In the genomic region with DNA sequence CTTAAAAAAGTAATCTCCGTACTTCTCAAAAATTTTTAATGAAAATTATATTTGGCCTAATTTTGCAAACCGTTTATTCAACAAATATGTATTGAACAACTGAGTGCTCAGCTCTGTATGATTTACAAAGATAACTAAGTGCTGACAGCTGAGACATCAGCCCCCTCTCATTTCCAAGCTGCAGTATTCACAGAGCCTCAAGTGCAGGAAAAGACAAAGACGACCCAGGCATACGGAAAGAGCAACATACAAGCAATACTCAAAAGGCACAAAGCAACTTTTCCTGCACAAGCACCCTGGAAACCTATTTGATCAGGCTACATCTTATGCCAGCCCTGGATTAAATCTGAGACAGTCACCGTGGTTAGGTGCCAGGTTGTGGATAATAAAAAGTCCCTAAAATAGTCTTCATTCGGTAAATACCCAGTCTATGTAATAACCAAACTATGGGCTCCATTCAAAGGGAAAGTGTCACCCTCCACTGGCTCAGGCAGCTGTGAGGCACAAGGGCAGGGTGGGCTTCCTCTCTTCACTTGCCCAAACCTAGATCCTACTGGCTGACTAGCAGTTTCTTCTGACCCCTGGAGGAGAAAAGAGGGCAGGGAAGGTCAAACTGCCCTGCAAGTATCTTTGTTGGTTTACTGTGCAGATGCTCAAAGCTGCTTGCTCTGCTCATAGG, we compare ENCODE assay signal across 8 cellular contexts.
DNase-seq lines count a peak whose midpoint lies in the region; ATAC-seq and TF ChIP-seq lines count a peak whose summit lies in the region.

No MANE protein-coding gene starts in this region.

- no peak overlapping the region for H3K9ac ChIP-seq in neural progenitor cell

- H3K4me1 ChIP-seq in neural progenitor cell (peaks cover 7% of the 10 kb centered on the region), vagina (peaks cover 20% of the 10 kb centered on the region)

- H3K9me3 ChIP-seq in neural progenitor cell (ENCODE audit: low read depth) (no peaks in the 10 kb centered on the region), vagina (no peaks in the 10 kb centered on the region)

- peaks cover 4% of the 10 kb centered on the region for H3K36me3 Mint-ChIP-seq in neural progenitor cell

- no peaks in the 10 kb centered on the region for H4K20me1 ChIP-seq in neural progenitor cell (ENCODE audit: low read depth)

- no peak for TF ChIP-seq POLR2A in vagina (IDR thresholded peaks at IDR 0.05)
- TF ChIP-seq POLR2A in lower leg skin (IDR thresholded peaks at IDR 0.05) = no peak

- peak; percentile 27 for TF ChIP-seq CTCF in neural progenitor cell (IDR thresholded peaks at IDR 0.05)
- no peak for TF ChIP-seq CTCF in vagina (IDR thresholded peaks at IDR 0.05)
- no peak for TF ChIP-seq CTCF in lower leg skin (IDR thresholded peaks at IDR 0.05)

- H3K36me3 ChIP-seq in neural progenitor cell (no peaks in the 10 kb centered on the region), vagina (no peaks in the 10 kb centered on the region)

- no peak overlapping the region for H3K27ac ChIP-seq in neural progenitor cell
- no peak overlapping the region for H3K27ac ChIP-seq in vagina

- H3K4me2 ChIP-seq in neural progenitor cell = no peak overlapping the region

- peak overlapping the region; percentile 10 for H3K27ac Mint-ChIP-seq in neural progenitor cell

- peaks cover 2% of the 10 kb centered on the region for H3K9me3 Mint-ChIP-seq in neural progenitor cell

- H3K79me2 ChIP-seq in neural progenitor cell (ENCODE audit: low read depth) = no peaks in the 10 kb centered on the region

- H3K27me3 ChIP-seq in neural progenitor cell = no peaks in the 10 kb centered on the region
- H3K27me3 ChIP-seq in vagina = no peaks in the 10 kb centered on the region

- peaks cover 13% of the 10 kb centered on the region for H3K4me1 Mint-ChIP-seq in neural progenitor cell

- H3K27me3 Mint-ChIP-seq in neural progenitor cell (ENCODE audit: insufficient read depth, low read depth) = no peaks in the 10 kb centered on the region

- WGBS in lower leg skin, 2 donors = 23% methylated on average over 6 of the region's 6 CpGs

- no peak overlapping the region for H3K4me3 Mint-ChIP-seq in neural progenitor cell

- intact Hi-C loops in vagina (cut with DNase I) = no loop called here
- intact Hi-C loops in lower leg skin (cut with DNase I; ENCODE audit: low total_unique reads) = no loop called here

- no peaks in the 10 kb centered on the region for H3F3A ChIP-seq in neural progenitor cell (ENCODE audit: low read depth)

- H2AFZ ChIP-seq in neural progenitor cell (replicated peaks) = no peak overlapping the region

- ATAC-seq in GM18520 (IDR thresholded peaks at IDR 0.05; ENCODE audit: unreplicated experiment) (peak; percentile 64), GM21717 (IDR thresholded peaks at IDR 0.05; ENCODE audit: unreplicated experiment) (peak; percentile 79), HG03571 (IDR thresholded peaks at IDR 0.05; ENCODE audit: unreplicated experiment) (peak; percentile 82)

- H3K4me3 ChIP-seq in neural progenitor cell (no peak overlapping the region), vagina (no peak overlapping the region), lower leg skin (ENCODE audit: low read depth, poor library complexity, severe bottlenecking) (no peak overlapping the region)

- DNase-seq in neural progenitor cell (ENCODE audit: low spot score) = no peak
- no peak for DNase-seq in COLO668 (lab: John Stamatoyannopoulos, UW; ENCODE audit: unreplicated experiment)
- DNase-seq in vagina (ENCODE audit: extremely low spot score in 2 of 2) = no peak
- no peak for DNase-seq in SIG-M5 treated with dmso at 0.1 percent for 504 hours (lab: John Stamatoyannopoulos, UW; ENCODE audit: unreplicated experiment)
- no peak for DNase-seq in lower leg skin (ENCODE audit: low spot score in 2 of 2)
